Comparison of ENCODE assay signal across 37 cellular contexts in the genomic region with DNA sequence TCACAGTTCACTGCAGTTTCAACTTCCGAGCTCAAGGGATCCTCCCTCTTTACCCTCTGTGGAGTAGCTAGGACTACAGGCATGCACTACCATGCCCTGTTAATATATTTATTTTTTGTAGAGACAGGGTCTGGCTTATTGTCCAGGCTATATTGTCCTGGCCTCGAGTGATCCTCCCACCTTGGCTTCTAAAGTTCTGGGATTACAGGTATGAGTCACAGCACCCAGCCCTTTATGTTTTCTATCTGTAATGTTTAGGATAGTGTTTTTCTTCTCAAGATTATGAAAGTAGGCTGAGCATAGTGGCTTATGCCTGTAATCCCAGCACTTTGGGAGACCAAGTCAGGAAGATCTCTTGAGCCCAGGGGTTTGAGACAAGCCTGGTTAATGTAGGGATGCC. TPM values are rescaled to one million over a fixed set of nuclear protein-coding genes. Genes with fewer than 3 reads are reported as not detected.
"Had no signal": no experiment of that assay in that cellular context is flagged by ENCODE, and none has a peak within 500 bp of the region (broad histone marks: within the 10 kb centered on the region; RNA-seq: fewer than 3 reads in every experiment).

No MANE protein-coding gene starts in this region.

- H3K27me3 ChIP-seq: adrenal gland, body of pancreas, brain microvascular endothelial cell had no signal

- H3K9me3 ChIP-seq: adrenal gland, body of pancreas, breast epithelium had no signal

- DNase-seq: activated B cell treated with CpG ODN at 0.5 μM for 24 hours; activated CD4-positive, alpha-beta memory T cell treated with anti-CD3 and anti-CD28 coated beads for 36 hours; activated CD4-positive, alpha-beta T cell treated with anti-CD3 and anti-CD28 coated beads for 4 hours; activated CD4-positive, alpha-beta T cell treated with anti-CD3 and anti-CD28 coated beads, Interleukin-2, amount 10 ng/mL, durations not matched to agents 24 days and 14 days; activated CD4-positive, alpha-beta T cell treated with anti-CD3 and anti-CD28 coated beads, Interleukin-2, amount 50 U/mL, for 1 hour; activated CD4-positive, alpha-beta T cell treated with anti-CD3 and anti-CD28 coated beads, Interleukin-2, amount 50 U/mL, for 4 hours; activated CD4-positive, CD25-positive, alpha-beta regulatory T cell treated with anti-CD3 and anti-CD28 coated beads, Interleukin-2, amount 50 U/mL, for 72 hours; activated CD8-positive, alpha-beta memory T cell treated with anti-CD3 and anti-CD28 coated beads, Interleukin-2, amount 50 U/mL, for 4 hours; activated CD8-positive, alpha-beta T cell treated with anti-CD3 and anti-CD28 coated beads for 36 hours; activated effector memory CD4-positive, alpha-beta T cell treated with anti-CD3 and anti-CD28 coated beads, Interleukin-2, amount 50 U/mL, for 16 hours; activated gamma-delta T cell treated with Interleukin-2 at 50 U/mL for 16 hours; activated naive CD4-positive, alpha-beta T cell; activated naive CD4-positive, alpha-beta T cell treated with anti-CD3 and anti-CD28 coated beads for 36 hours; activated naive CD4-positive, alpha-beta T cell treated with anti-CD3 and anti-CD28 coated beads, Interleukin-2, amount 50 U/mL, for 16 hours; activated naive CD8-positive, alpha-beta T cell treated with anti-CD3 and anti-CD28 coated beads for 36 hours; activated T-cell treated with anti-CD3 and anti-CD28 coated beads for 4 hours; activated T-cell treated with anti-CD3 and anti-CD28 coated beads, Interleukin-2, amount 50 U/mL, for 1 hour; activated T-cell treated with anti-CD3 and anti-CD28 coated beads, Interleukin-2, amount 50 U/mL, for 4 hours; activated T-cell treated with anti-CD3 and anti-CD28 coated beads, Interleukin-2, amount 50 U/mL, for 72 hours; adrenal gland; amniotic stem cell; aorta; body of pancreas; brain microvascular endothelial cell; caudate nucleus; cerebellar nuclear complex; T-helper 2 cell; T-helper 9 cell had no signal

- H3K4me1 ChIP-seq: adrenal gland, body of pancreas, breast epithelium had no signal

- FAIRE-seq: astrocyte had no signal

- H3K27ac ChIP-seq: adrenal gland, body of pancreas, brain microvascular endothelial cell, breast epithelium, cardiac muscle cell, VCaP had no signal

- H3K4me3 ChIP-seq: adrenal gland, body of pancreas, breast epithelium, cardiac muscle cell had no signal

- ATAC-seq: activated CD8-positive, alpha-beta T cell treated with anti-CD3 and anti-CD28 coated beads for 36 hours; activated naive CD4-positive, alpha-beta T cell treated with anti-CD3 and anti-CD28 coated beads, Interleukin-2, amount 50 U/mL, for 72 hours; activated T-cell treated with anti-CD3 and anti-CD28 coated beads, Interleukin-2, amount 50 U/mL, for 4 hours; activated T-cell treated with anti-CD3 and anti-CD28 coated beads, Interleukin-2, amount 50 U/mL, for 72 hours; activated T-helper 17 cell treated with anti-CD3 and anti-CD28 coated beads, Interleukin-2, amount 50 U/mL, for 72 hours; body of pancreas had no signal

- H3K36me3 ChIP-seq: adrenal gland, brain microvascular endothelial cell, breast epithelium, cardiac muscle cell had no signal

RNA-seq across cellular contexts. Expression of a gene that starts 11.9 kb away (rescaled TPM):
- total RNA-seq: activated B cell treated with CpG ODN at 0.5 μM for 24 hours; activated CD4-positive, alpha-beta memory T cell treated with anti-CD3 and anti-CD28 coated beads for 36 hours; activated CD4-positive, alpha-beta T cell treated with anti-CD3 and anti-CD28 coated beads, Interleukin-2, amount 10 ng/mL, durations not matched to agents 24 days and 14 days; activated CD8-positive, alpha-beta memory T cell treated with anti-CD3 and anti-CD28 coated beads for 36 hours; activated CD8-positive, alpha-beta T cell treated with anti-CD3 and anti-CD28 coated beads for 36 hours; activated naive CD4-positive, alpha-beta T cell treated with anti-CD3 and anti-CD28 coated beads for 36 hours; activated naive CD8-positive, alpha-beta T cell treated with anti-CD3 and anti-CD28 coated beads for 36 hours; activated T-cell treated with anti-CD3 and anti-CD28 coated beads, Interleukin-2, amount 50 U/mL, for 4 hours; activated T-cell treated with anti-CD3 and anti-CD28 coated beads, Interleukin-2, amount 50 U/mL, for 72 hours; activated T-helper 1 cell treated with anti-CD3 and anti-CD28 coated beads, Interleukin-12 subunit alpha, Interleukin-12 subunit beta, Interleukin-2, Interleukin-4 antibody, amounts not matched to agents 30 ng/mL and 10 ng/mL and 1 ng/mL, durations not matched to agents 14 hours and 24 hours and 36 hours; activated T-helper 17 cell treated with anti-CD3 and anti-CD28 coated beads, Interleukin-2, amount 50 U/mL, for 72 hours; aorta; cardiac muscle cell; chondrocyte had no signal
- polyA plus RNA-seq: cardiac muscle cell had no signal
